Comparison of ENCODE assay signal across 1 cellular context in genomic region chr13:49792550-49793324, GRCh38.
TF ChIP-seq lines count a peak whose summit lies in the region.

Gene KPNA3 (minus strand): TSS chr13:49792682. CDS start chr13:49792506, 176 bp downstream.

TF ChIP-seq in HepG2, 621 proteins besides CTCF, POLR2A, EP300 and RAD21 (continued from another document and continues in another):
- TF ChIP-seq, protein P1, sequence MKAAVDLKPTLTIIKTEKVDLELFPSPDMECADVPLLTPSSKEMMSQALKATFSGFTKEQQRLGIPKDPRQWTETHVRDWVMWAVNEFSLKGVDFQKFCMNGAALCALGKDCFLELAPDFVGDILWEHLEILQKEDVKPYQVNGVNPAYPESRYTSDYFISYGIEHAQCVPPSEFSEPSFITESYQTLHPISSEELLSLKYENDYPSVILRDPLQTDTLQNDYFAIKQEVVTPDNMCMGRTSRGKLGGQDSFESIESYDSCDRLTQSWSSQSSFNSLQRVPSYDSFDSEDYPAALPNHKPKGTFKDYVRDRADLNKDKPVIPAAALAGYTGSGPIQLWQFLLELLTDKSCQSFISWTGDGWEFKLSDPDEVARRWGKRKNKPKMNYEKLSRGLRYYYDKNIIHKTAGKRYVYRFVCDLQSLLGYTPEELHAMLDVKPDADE (CRISPR knock-in tag; IDR thresholded peaks at IDR 0.05): no peak
- TF ChIP-seq, protein P2, sequence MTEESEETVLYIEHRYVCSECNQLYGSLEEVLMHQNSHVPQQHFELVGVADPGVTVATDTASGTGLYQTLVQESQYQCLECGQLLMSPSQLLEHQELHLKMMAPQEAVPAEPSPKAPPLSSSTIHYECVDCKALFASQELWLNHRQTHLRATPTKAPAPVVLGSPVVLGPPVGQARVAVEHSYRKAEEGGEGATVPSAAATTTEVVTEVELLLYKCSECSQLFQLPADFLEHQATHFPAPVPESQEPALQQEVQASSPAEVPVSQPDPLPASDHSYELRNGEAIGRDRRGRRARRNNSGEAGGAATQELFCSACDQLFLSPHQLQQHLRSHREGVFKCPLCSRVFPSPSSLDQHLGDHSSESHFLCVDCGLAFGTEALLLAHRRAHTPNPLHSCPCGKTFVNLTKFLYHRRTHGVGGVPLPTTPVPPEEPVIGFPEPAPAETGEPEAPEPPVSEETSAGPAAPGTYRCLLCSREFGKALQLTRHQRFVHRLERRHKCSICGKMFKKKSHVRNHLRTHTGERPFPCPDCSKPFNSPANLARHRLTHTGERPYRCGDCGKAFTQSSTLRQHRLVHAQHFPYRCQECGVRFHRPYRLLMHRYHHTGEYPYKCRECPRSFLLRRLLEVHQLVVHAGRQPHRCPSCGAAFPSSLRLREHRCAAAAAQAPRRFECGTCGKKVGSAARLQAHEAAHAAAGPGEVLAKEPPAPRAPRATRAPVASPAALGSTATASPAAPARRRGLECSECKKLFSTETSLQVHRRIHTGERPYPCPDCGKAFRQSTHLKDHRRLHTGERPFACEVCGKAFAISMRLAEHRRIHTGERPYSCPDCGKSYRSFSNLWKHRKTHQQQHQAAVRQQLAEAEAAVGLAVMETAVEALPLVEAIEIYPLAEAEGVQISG (CRISPR knock-in tag; IDR thresholded peaks at IDR 0.05): peak; percentile 96
- TF ChIP-seq ERF (CRISPR knock-in tag; IDR thresholded peaks at IDR 0.05) (peak; percentile 96), MATR3 (CRISPR knock-in tag; IDR thresholded peaks at IDR 0.05) (no peak), ZNF138 (CRISPR knock-in tag; IDR thresholded peaks at IDR 0.05; ENCODE audit: low read depth) (peak; percentile 49; the same call in 1 of the 2 replicates), ZNF790 (CRISPR knock-in tag; IDR thresholded peaks at IDR 0.05; ENCODE audit: borderline replicate concordance) (peak; percentile 49; the same call in 1 of the 2 replicates), NCOA5 (CRISPR knock-in tag; IDR thresholded peaks at IDR 0.05) (no peak), LCORL (IDR thresholded peaks at IDR 0.05) (no peak), LCORL (CRISPR knock-in tag; IDR thresholded peaks at IDR 0.05) (no peak; the same call in 1 of the 2 replicates), ZSCAN12 (CRISPR knock-in tag; IDR thresholded peaks at IDR 0.05) (0 out of 2 replicates have a peak, but pooled peaks have one; percentile 47), MLX (CRISPR knock-in tag; IDR thresholded peaks at IDR 0.05) (0 out of 2 replicates have a peak, but pooled peaks have one; percentile 33), E2F2 (CRISPR knock-in tag; IDR thresholded peaks at IDR 0.05; ENCODE audit: borderline replicate concordance) (no peak), SOX13 (IDR thresholded peaks at IDR 0.05) (no peak), SOX13 (CRISPR knock-in tag; conservative IDR thresholded peaks at IDR 0.05 in 1 of 2, IDR thresholded peaks at IDR 0.05 in 1 of 2) (peak in 1 of 2 experiments; percentile 32; a peak in 1 of 4 replicates), KMT2A (CRISPR knock-in tag; IDR thresholded peaks at IDR 0.05) (peak; percentile 80), NR2F1 (CRISPR knock-in tag; IDR thresholded peaks at IDR 0.05) (no peak), SIN3B (IDR thresholded peaks at IDR 0.05; ENCODE audit: low read length) (peak; percentile 45; the same call in 1 of the 2 replicates), RBAK (CRISPR knock-in tag; IDR thresholded peaks at IDR 0.05) (no peak), ZNF280D (CRISPR knock-in tag; IDR thresholded peaks at IDR 0.05) (no peak), ZFAT (CRISPR knock-in tag; conservative IDR thresholded peaks at IDR 0.05) (no peak), SRSF4 (IDR thresholded peaks at IDR 0.05; ENCODE audit: low read depth, low read length, poor library complexity, severe bottlenecking) (no peak), NCOA2 (CRISPR knock-in tag; IDR thresholded peaks at IDR 0.05) (peak; percentile 56), ZNF354B (CRISPR knock-in tag; IDR thresholded peaks at IDR 0.05) (0 out of 2 replicates have a peak, but pooled peaks have one; percentile 16), MIER2 (CRISPR knock-in tag; IDR thresholded peaks at IDR 0.05) (no peak), NFYC (CRISPR knock-in tag; IDR thresholded peaks at IDR 0.05) (peak; percentile 71), SMARCE1 (IDR thresholded peaks at IDR 0.05; ENCODE audit: borderline replicate concordance) (no peak), ZNF883 (CRISPR knock-in tag; IDR thresholded peaks at IDR 0.05; ENCODE audit: not compliant biosample characterization) (no peak), SP1 (IDR thresholded peaks at IDR 0.05) (no peak), SP1 (CRISPR knock-in tag; IDR thresholded peaks at IDR 0.05) (no peak; the same call in none of the 2 replicates), ZNF615 (CRISPR knock-in tag; IDR thresholded peaks at IDR 0.05; ENCODE audit: borderline replicate concordance) (no peak), ZNF607 (CRISPR knock-in tag; IDR thresholded peaks at IDR 0.05; ENCODE audit: borderline replicate concordance) (no peak), ARNT (IDR thresholded peaks at IDR 0.05) (no peak), DR1 (CRISPR knock-in tag; IDR thresholded peaks at IDR 0.05) (no peak), SNRNP70 (IDR thresholded peaks at IDR 0.05; ENCODE audit: low read depth, low read length) (no peak), CBFB (CRISPR knock-in tag; IDR thresholded peaks at IDR 0.05) (no peak), YEATS4 (CRISPR knock-in tag; IDR thresholded peaks at IDR 0.05; ENCODE audit: borderline replicate concordance) (peak; percentile 96), KLF13 (CRISPR knock-in tag; IDR thresholded peaks at IDR 0.05) (no peak)
- TF ChIP-seq, protein P3, sequence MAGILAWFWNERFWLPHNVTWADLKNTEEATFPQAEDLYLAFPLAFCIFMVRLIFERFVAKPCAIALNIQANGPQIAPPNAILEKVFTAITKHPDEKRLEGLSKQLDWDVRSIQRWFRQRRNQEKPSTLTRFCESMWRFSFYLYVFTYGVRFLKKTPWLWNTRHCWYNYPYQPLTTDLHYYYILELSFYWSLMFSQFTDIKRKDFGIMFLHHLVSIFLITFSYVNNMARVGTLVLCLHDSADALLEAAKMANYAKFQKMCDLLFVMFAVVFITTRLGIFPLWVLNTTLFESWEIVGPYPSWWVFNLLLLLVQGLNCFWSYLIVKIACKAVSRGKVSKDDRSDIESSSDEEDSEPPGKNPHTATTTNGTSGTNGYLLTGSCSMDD (CRISPR knock-in tag; IDR thresholded peaks at IDR 0.05): no peak
- TF ChIP-seq, protein P4, sequence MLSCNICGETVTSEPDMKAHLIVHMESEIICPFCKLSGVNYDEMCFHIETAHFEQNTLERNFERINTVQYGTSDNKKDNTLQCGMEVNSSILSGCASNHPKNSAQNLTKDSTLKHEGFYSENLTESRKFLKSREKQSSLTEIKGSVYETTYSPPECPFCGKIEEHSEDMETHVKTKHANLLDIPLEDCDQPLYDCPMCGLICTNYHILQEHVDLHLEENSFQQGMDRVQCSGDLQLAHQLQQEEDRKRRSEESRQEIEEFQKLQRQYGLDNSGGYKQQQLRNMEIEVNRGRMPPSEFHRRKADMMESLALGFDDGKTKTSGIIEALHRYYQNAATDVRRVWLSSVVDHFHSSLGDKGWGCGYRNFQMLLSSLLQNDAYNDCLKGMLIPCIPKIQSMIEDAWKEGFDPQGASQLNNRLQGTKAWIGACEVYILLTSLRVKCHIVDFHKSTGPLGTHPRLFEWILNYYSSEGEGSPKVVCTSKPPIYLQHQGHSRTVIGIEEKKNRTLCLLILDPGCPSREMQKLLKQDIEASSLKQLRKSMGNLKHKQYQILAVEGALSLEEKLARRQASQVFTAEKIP (CRISPR knock-in tag; IDR thresholded peaks at IDR 0.05; ENCODE audit: borderline replicate concordance): no peak
- TF ChIP-seq, protein P5, sequence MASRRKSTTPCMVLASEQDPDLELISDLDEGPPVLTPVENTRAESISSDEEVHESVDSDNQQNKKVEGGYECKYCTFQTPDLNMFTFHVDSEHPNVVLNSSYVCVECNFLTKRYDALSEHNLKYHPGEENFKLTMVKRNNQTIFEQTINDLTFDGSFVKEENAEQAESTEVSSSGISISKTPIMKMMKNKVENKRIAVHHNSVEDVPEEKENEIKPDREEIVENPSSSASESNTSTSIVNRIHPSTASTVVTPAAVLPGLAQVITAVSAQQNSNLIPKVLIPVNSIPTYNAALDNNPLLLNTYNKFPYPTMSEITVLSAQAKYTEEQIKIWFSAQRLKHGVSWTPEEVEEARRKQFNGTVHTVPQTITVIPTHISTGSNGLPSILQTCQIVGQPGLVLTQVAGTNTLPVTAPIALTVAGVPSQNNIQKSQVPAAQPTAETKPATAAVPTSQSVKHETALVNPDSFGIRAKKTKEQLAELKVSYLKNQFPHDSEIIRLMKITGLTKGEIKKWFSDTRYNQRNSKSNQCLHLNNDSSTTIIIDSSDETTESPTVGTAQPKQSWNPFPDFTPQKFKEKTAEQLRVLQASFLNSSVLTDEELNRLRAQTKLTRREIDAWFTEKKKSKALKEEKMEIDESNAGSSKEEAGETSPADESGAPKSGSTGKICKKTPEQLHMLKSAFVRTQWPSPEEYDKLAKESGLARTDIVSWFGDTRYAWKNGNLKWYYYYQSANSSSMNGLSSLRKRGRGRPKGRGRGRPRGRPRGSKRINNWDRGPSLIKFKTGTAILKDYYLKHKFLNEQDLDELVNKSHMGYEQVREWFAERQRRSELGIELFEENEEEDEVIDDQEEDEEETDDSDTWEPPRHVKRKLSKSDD (CRISPR knock-in tag; IDR thresholded peaks at IDR 0.05; ENCODE audit: low read depth): peak; percentile 44; the same call in 1 of the 2 replicates
- TF ChIP-seq, protein P6, sequence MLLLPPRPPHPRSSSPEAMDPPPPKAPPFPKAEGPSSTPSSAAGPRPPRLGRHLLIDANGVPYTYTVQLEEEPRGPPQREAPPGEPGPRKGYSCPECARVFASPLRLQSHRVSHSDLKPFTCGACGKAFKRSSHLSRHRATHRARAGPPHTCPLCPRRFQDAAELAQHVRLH (CRISPR knock-in tag; IDR thresholded peaks at IDR 0.05; ENCODE audit: borderline replicate concordance, low read depth): peak; percentile 76; the same call in 1 of the 2 replicates
- TF ChIP-seq, protein P7, sequence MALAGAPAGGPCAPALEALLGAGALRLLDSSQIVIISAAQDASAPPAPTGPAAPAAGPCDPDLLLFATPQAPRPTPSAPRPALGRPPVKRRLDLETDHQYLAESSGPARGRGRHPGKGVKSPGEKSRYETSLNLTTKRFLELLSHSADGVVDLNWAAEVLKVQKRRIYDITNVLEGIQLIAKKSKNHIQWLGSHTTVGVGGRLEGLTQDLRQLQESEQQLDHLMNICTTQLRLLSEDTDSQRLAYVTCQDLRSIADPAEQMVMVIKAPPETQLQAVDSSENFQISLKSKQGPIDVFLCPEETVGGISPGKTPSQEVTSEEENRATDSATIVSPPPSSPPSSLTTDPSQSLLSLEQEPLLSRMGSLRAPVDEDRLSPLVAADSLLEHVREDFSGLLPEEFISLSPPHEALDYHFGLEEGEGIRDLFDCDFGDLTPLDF (CRISPR knock-in tag; IDR thresholded peaks at IDR 0.05): peak; percentile 94
- TF ChIP-seq, protein P8, sequence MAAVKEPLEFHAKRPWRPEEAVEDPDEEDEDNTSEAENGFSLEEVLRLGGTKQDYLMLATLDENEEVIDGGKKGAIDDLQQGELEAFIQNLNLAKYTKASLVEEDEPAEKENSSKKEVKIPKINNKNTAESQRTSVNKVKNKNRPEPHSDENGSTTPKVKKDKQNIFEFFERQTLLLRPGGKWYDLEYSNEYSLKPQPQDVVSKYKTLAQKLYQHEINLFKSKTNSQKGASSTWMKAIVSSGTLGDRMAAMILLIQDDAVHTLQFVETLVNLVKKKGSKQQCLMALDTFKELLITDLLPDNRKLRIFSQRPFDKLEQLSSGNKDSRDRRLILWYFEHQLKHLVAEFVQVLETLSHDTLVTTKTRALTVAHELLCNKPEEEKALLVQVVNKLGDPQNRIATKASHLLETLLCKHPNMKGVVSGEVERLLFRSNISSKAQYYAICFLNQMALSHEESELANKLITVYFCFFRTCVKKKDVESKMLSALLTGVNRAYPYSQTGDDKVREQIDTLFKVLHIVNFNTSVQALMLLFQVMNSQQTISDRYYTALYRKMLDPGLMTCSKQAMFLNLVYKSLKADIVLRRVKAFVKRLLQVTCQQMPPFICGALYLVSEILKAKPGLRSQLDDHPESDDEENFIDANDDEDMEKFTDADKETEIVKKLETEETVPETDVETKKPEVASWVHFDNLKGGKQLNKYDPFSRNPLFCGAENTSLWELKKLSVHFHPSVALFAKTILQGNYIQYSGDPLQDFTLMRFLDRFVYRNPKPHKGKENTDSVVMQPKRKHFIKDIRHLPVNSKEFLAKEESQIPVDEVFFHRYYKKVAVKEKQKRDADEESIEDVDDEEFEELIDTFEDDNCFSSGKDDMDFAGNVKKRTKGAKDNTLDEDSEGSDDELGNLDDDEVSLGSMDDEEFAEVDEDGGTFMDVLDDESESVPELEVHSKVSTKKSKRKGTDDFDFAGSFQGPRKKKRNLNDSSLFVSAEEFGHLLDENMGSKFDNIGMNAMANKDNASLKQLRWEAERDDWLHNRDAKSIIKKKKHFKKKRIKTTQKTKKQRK (IDR thresholded peaks at IDR 0.05; ENCODE audit: low read length): no peak
